In the genomic region with DNA sequence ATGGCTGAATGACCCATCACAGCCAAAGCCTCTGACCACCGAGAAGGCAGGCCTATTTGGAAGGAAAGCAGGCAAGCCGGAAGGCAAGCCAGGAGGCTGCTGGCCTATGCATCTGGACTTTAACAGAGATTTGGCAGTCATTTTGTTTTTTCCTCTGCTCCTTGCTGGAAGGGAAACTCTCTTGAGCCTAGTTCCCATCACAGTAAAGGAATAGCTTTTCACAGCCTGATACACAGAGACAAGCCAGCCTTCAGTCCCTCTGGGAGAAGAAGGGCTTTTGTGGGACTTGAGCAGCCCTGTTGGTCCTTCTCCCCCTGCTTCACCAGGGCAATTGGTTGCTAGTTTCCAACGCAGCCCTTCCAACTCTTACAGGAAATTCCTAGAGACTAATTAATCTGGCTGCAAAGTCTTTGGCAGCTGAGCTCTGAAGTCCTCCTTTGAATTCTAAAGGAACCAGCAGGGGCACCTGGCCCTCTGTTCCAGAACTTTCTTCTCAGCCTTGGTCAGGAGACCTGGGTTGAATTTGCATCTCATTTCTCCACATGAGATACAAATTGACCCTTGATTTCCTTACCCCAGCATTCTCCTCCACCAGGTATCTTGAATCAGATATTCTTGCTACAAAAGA, we compare ENCODE assay signal across 17 cellular contexts.
DNase-seq lines count a peak whose midpoint lies in the region; ATAC-seq and TF ChIP-seq lines count a peak whose summit lies in the region.
"Had no signal": no experiment of that assay in that cellular context is flagged by ENCODE, and none has a peak within 500 bp of the region (broad histone marks: within the 10 kb centered on the region; RNA-seq: fewer than 3 reads in every experiment).

No MANE protein-coding gene starts in this region.

- TF ChIP-seq EP300 in gastroesophageal sphincter (IDR thresholded peaks at IDR 0.05): no peak

- H3K9me3 ChIP-seq in gastroesophageal sphincter (no peaks in the 10 kb centered on the region), mucosa of descending colon (no peaks in the 10 kb centered on the region)
- H3K9me3 ChIP-seq: colonic mucosa, pancreas had no signal

- TF ChIP-seq POLR2A in gastroesophageal sphincter (IDR thresholded peaks at IDR 0.05): no peak

- ATAC-seq in gastroesophageal sphincter (no peak), mucosa of descending colon (no peak), GM21576 (IDR thresholded peaks at IDR 0.05; ENCODE audit: unreplicated experiment) (no peak)
- ATAC-seq: stimulated activated naive CD8-positive, alpha-beta T cell treated with anti-CD3 and anti-CD28 coated beads, Interleukin-15, amount 100 ng/mL, for 72 hours had no signal

- peak overlapping the region in 3 of 4 donors; percentile 0 to 41 (median 39) for H3K27ac ChIP-seq in gastroesophageal sphincter
- H3K27ac ChIP-seq: colonic mucosa, epithelial cell of prostate, pancreas, VCaP had no signal

- no peak overlapping the region for H3K4me3 ChIP-seq in gastroesophageal sphincter
- no peak overlapping the region for H3K4me3 ChIP-seq in H7 (ENCODE audit: insufficient read depth, low read depth, low read length)
- H3K4me3 ChIP-seq in mucosa of descending colon: no peak overlapping the region
- H3K4me3 ChIP-seq: colonic mucosa, pancreas had no signal

- intact Hi-C loops in mucosa of descending colon (cut with DNase I, micrococcal nuclease): no loop called here

- WGBS in gastroesophageal sphincter (ENCODE audit: low coverage in 1 of 2), 2 donors: 11 to 30% methylated on average over 1 to 2 of the region's 3 CpGs

- peaks cover 0 to 10% (median 5%) of the 10 kb centered on the region in 3 donors for H3K4me1 ChIP-seq in gastroesophageal sphincter
- no peaks in the 10 kb centered on the region for H3K4me1 ChIP-seq in mucosa of descending colon (ENCODE audit: low read depth)
- H3K4me1 ChIP-seq: colonic mucosa, pancreas had no signal

- DNase-seq in anterior cingulate cortex (lab: John Stamatoyannopoulos, UW) (peak in 41 of 58 donors; percentile 5 to 95 (median 53)), mucosa of gallbladder (ENCODE audit: low spot score) (peak; percentile 22), superior temporal gyrus (ENCODE audit: extremely low spot score) (peak; percentile 34), COLO829 (ENCODE audit: low spot score) (no peak), H7 (no peak), mucosa of descending colon (no peak)
- DNase-seq: activated effector memory CD4-positive, alpha-beta T cell treated with anti-CD3 and anti-CD28 coated beads, Interleukin-2, amount 50 U/mL, for 16 hours; colonic mucosa; HCEC 1CT; NCI-H1417 treated with DMSO at 0.1 percent for 48 hours; pancreas; stimulated activated naive CD8-positive, alpha-beta T cell treated with anti-CD3 and anti-CD28 coated beads, Interleukin-15, amount 100 ng/mL, for 72 hours; T-helper 1 cell had no signal

- H3K27me3 ChIP-seq in gastroesophageal sphincter (no peaks in the 10 kb centered on the region), H7 (ENCODE audit: control insufficient read depth, insufficient read depth, low read length) (no peaks in the 10 kb centered on the region)
- H3K27me3 ChIP-seq: colonic mucosa, pancreas had no signal

- no peaks in the 10 kb centered on the region for H3K36me3 ChIP-seq in gastroesophageal sphincter
- H3K36me3 ChIP-seq in H7 (replicated peaks; ENCODE audit: control insufficient read depth, insufficient read depth, low read length): no peaks in the 10 kb centered on the region
- no peaks in the 10 kb centered on the region for H3K36me3 ChIP-seq in mucosa of descending colon (ENCODE audit: low read depth)
- H3K36me3 ChIP-seq: colonic mucosa, pancreas had no signal

- TF ChIP-seq CTCF in gastroesophageal sphincter (IDR thresholded peaks at IDR 0.05): no peak
- TF ChIP-seq CTCF in mucosa of descending colon (IDR thresholded peaks at IDR 0.05): no peak

Comparison
In these comparisons a context has a peak if more than half of its experiments do, and no peak if none do; other contexts are left out.
1. DNase-seq: peak in anterior cingulate cortex (41 of 58), mucosa of gallbladder (single experiment) and superior temporal gyrus (single experiment); none in COLO829 (single experiment), H7 (single experiment) and mucosa of descending colon (0 of 3).